In genomic region chrX:103310592-103311400, GRCh38 we compare ENCODE assay signal across 8 cellular contexts. TPM values are rescaled to one million over a fixed set of nuclear protein-coding genes. Genes with fewer than 3 reads are reported as not detected.
DNase-seq lines count a peak whose midpoint lies in the region; ATAC-seq and TF ChIP-seq lines count a peak whose summit lies in the region.

BEX2 (minus strand) TSS chrX:103310990; CDS start chrX:103309976, 1,014 bp downstream.

- peak in 1 of 4 donors; percentile 7 for TF ChIP-seq EP300 in upper lobe of left lung (IDR thresholded peaks at IDR 0.05)

- peaks cover 0 to 9% (median 2%) of the 10 kb centered on the region in 3 donors for H3K4me1 Mint-ChIP-seq in CD8-positive, alpha-beta memory T cell
- peaks cover 2% of the 10 kb centered on the region for H3K4me1 Mint-ChIP-seq in activated naive CD8-positive, alpha-beta T cell treated with anti-CD3 and anti-CD28 coated beads for 36 hours

- peak within 1 kb of the TSS; percentile 81 for H3K9ac ChIP-seq in HUES48 (ENCODE audit: low read depth, low read length)

- H3K36me3 Mint-ChIP-seq in CD8-positive, alpha-beta memory T cell = peaks cover 0 to 11% (median 0%) of the 10 kb centered on the region in 3 donors
- peaks cover 6% of the 10 kb centered on the region for H3K36me3 Mint-ChIP-seq in activated naive CD8-positive, alpha-beta T cell treated with anti-CD3 and anti-CD28 coated beads for 36 hours

- no peaks in the 10 kb centered on the region for H3K36me3 ChIP-seq in CD8-positive, alpha-beta memory T cell (ENCODE audit: insufficient read depth, low read length)
- peaks cover 11% of the 10 kb centered on the region for H3K36me3 ChIP-seq in HUES48 (ENCODE audit: control insufficient read depth, insufficient read depth, low read length)
- H3K36me3 ChIP-seq in prostate gland = no peaks in the 10 kb centered on the region
- no peaks in the 10 kb centered on the region for H3K36me3 ChIP-seq in upper lobe of left lung

- DNase-seq in CD8-positive, alpha-beta memory T cell = peak; percentile 70 to 90 (median 79)
- DNase-seq in GM20000 (ENCODE audit: low spot score) (peak; percentile 71), SK-MEL-5 (ENCODE audit: low read depth, low spot score) (peak; percentile 35), left ventricle myocardium superior (peak; percentile 41), prostate gland (ENCODE audit: low spot score) (peak; percentile 85), upper lobe of left lung (peak; percentile 86 to 94)
- peak; percentile 84 for DNase-seq in activated naive CD8-positive, alpha-beta T cell treated with anti-CD3 and anti-CD28 coated beads for 36 hours

- CTCF ChIA-PET in CD8-positive, alpha-beta memory T cell (lab: Charles Lee) = no interaction called here

- H3K4me3 Mint-ChIP-seq in CD8-positive, alpha-beta memory T cell = peak within 1 kb of the TSS; percentile 77 to 90 (median 81)
- peak within 1 kb of the TSS; percentile 78 for H3K4me3 Mint-ChIP-seq in activated naive CD8-positive, alpha-beta T cell treated with anti-CD3 and anti-CD28 coated beads for 36 hours

- intact Hi-C loops in left ventricle myocardium superior (cut with micrococcal nuclease) (no loop called here), prostate gland (cut with DNase I) (no loop called here)

- no peak for TF ChIP-seq CTCF in GM20000 (IDR thresholded peaks at IDR 0.05; ENCODE audit: extremely low read depth, missing control alignments)
- TF ChIP-seq CTCF in prostate gland (IDR thresholded peaks at IDR 0.05) = no peak
- no peak for TF ChIP-seq CTCF in upper lobe of left lung (IDR thresholded peaks at IDR 0.05)

- POLR2A ChIA-PET in CD8-positive, alpha-beta memory T cell (lab: Charles Lee) = no interaction called here

- H3K4me1 ChIP-seq in CD8-positive, alpha-beta memory T cell (ENCODE audit: insufficient read depth, low read length) = peaks cover 3% of the 10 kb centered on the region
- peaks cover 6% of the 10 kb centered on the region for H3K4me1 ChIP-seq in HUES48 (ENCODE audit: control insufficient read depth, insufficient read depth, low read length)
- no peaks in the 10 kb centered on the region for H3K4me1 ChIP-seq in prostate gland (replicated peaks)
- H3K4me1 ChIP-seq in upper lobe of left lung = peaks cover 0 to 9% (median 1%) of the 10 kb centered on the region in 4 donors

- peak; percentile 76 for TF ChIP-seq POLR2A in prostate gland (IDR thresholded peaks at IDR 0.05)
- peak in 3 of 4 donors; percentile 32 to 78 (median 70) for TF ChIP-seq POLR2A in upper lobe of left lung (IDR thresholded peaks at IDR 0.05)

- no peaks in the 10 kb centered on the region for H3K9me3 ChIP-seq in CD8-positive, alpha-beta memory T cell (ENCODE audit: low read length)
- H3K9me3 ChIP-seq in HUES48 (ENCODE audit: control insufficient read depth, insufficient read depth, low read length) (no peaks in the 10 kb centered on the region), prostate gland (no peaks in the 10 kb centered on the region), upper lobe of left lung (no peaks in the 10 kb centered on the region)

- peaks cover 0 to 2% (median 0%) of the 10 kb centered on the region in 5 donors for H3K9me3 Mint-ChIP-seq in CD8-positive, alpha-beta memory T cell
- no peaks in the 10 kb centered on the region for H3K9me3 Mint-ChIP-seq in activated naive CD8-positive, alpha-beta T cell treated with anti-CD3 and anti-CD28 coated beads for 36 hours

- no peaks in the 10 kb centered on the region for H3K27me3 ChIP-seq in CD8-positive, alpha-beta memory T cell (ENCODE audit: insufficient read depth, low read length, poor library complexity, severe bottlenecking)
- H3K27me3 ChIP-seq in HUES48 (ENCODE audit: control insufficient read depth, insufficient read depth, low read length) (peaks cover 10% of the 10 kb centered on the region), prostate gland (replicated peaks; ENCODE audit: insufficient read depth) (no peaks in the 10 kb centered on the region), upper lobe of left lung (peaks cover 0 to 14% (median 0%) of the 10 kb centered on the region in 4 donors)

- WGBS in prostate gland = 9% methylated on average over 3 of the region's 51 CpGs
- WGBS in upper lobe of left lung, 2 donors = 22 to 40% methylated on average over 2 to 50 of the region's 51 CpGs

- H3K27me3 Mint-ChIP-seq in CD8-positive, alpha-beta memory T cell = peaks cover 0 to 2% of the 10 kb centered on the region in 2 donors
- H3K27me3 Mint-ChIP-seq in activated naive CD8-positive, alpha-beta T cell treated with anti-CD3 and anti-CD28 coated beads for 36 hours = no peaks in the 10 kb centered on the region

- ATAC-seq in left ventricle myocardium superior (peak; percentile 66), upper lobe of left lung (ENCODE audit: low FRiP score in 2 of 2) (peak; percentile 85 to 94)

- H3K4me3 ChIP-seq in CD8-positive, alpha-beta memory T cell (ENCODE audit: low read length) = peak within 1 kb of the TSS; percentile 55
- H3K4me3 ChIP-seq in HUES48 (ENCODE audit: low read depth, low read length) (peak within 1 kb of the TSS; percentile 80), prostate gland (peak within 1 kb of the TSS; percentile 46 to 55), upper lobe of left lung (peak within 1 kb of the TSS; percentile 0 to 60 (median 52))

- peak within 1 kb of the TSS; percentile 51 for H3K27ac ChIP-seq in CD8-positive, alpha-beta memory T cell (ENCODE audit: low read depth, low read length)
- H3K27ac ChIP-seq in HUES48 (ENCODE audit: low read depth, low read length) (peak within 1 kb of the TSS; percentile 71), prostate gland (peak within 1 kb of the TSS; percentile 53 to 64), upper lobe of left lung (peak within 1 kb of the TSS in 3 of 4 donors; percentile 51 to 75 (median 63))

- in situ Hi-C loops in SK-MEL-5 (cut with HindIII; ENCODE audit: low pct_unique_long_range_greater_than_20kb, low sequenced_read_pairs) = no loop called here

- peak within 1 kb of the TSS in 7 of 8 donors; percentile 50 to 89 (median 74) for H3K27ac Mint-ChIP-seq in CD8-positive, alpha-beta memory T cell
- peak within 1 kb of the TSS; percentile 79 for H3K27ac Mint-ChIP-seq in activated naive CD8-positive, alpha-beta T cell treated with anti-CD3 and anti-CD28 coated beads for 36 hours

RNA-seq across cellular contexts. Expression of gene BEX2, which starts in this region (rescaled TPM):
- total RNA-seq in CD8-positive, alpha-beta memory T cell = 1 to 10 TPM; 8.9 to 9.0 TPM
- polyA plus RNA-seq in CD8-positive, alpha-beta memory T cell = 68.6 TPM
- total RNA-seq in SK-MEL-5 (2014; rRNA removed; shearing (Covaris generic)) = 3.7 and 4.6 TPM in 2 replicates
- polyA plus RNA-seq in SK-MEL-5 (2015; cell fraction: cytosol; rRNA removed) = 2.6 and 8.8 TPM in 2 replicates
- 5.7 and 13.9 TPM in 2 replicates for polyA plus RNA-seq in SK-MEL-5 (2015; cell fraction: nucleus; rRNA removed)
- total RNA-seq in activated naive CD8-positive, alpha-beta T cell treated with anti-CD3 and anti-CD28 coated beads for 36 hours = 10 to 100 TPM; 17.6 to 18.1 TPM
- total RNA-seq in left ventricle myocardium superior (1.3 TPM), prostate gland (10 to 100 TPM; 41.2 to 79.0 TPM), upper lobe of left lung (10 to 100 TPM; 13.7 to 39.1 (median 24.6) TPM)

Comparison
In these comparisons a context has a peak if more than half of its experiments do, and no peak if none do; other contexts are left out.
1. Peak in every context shown above with its lines: DNase-seq, ATAC-seq, H3K4me3 ChIP-seq and H3K27ac ChIP-seq.
2. DNase-seq: peak in every context shown above with its lines; median percentile 90 in upper lobe of left lung; 85 in prostate gland; 84 in activated naive CD8-positive, alpha-beta T cell treated with anti-CD3 and anti-CD28 coated beads for 36 hours; 79 in CD8-positive, alpha-beta memory T cell; 71 in GM20000; 41 in left ventricle myocardium superior; 35 in SK-MEL-5.